In genomic region chr4:61202638-61203495, GRCh38 we compare ENCODE assay signal across 7 cellular contexts. TPM values are rescaled to one million over a fixed set of nuclear protein-coding genes. Genes with fewer than 3 reads are reported as not detected.
DNase-seq lines count a peak whose midpoint lies in the region; TF ChIP-seq lines count a peak whose summit lies in the region.

No MANE protein-coding gene starts in this region.

- peaks cover 56% of the 10 kb centered on the region for H3K27me3 ChIP-seq in transverse colon

- peak overlapping the region; percentile 93 to 99 (median 97) for H3K4me3 Mint-ChIP-seq in brain

- peak overlapping the region; percentile 35 to 70 (median 62) for H3K27ac ChIP-seq in transverse colon

- in situ Hi-C loops in transverse colon (cut with MboI; ENCODE audit: low pct_ligation_motif_present in 1 of 4, low pct_unique_long_range_greater_than_20kb in 1 of 4, low sequenced_read_pairs in 3 of 4): no loop called here

- TF ChIP-seq EP300 in transverse colon (IDR thresholded peaks at IDR 0.05; ENCODE audit: low read depth): no peak

- peak overlapping the region in 3 of 4 donors; percentile 33 to 59 (median 38) for H3K4me3 ChIP-seq in transverse colon

- WGBS in transverse colon (ENCODE audit: low coverage in 1 of 2), 2 donors: 3 to 21% methylated on average over 14 to 41 of the region's 41 CpGs

- no peaks in the 10 kb centered on the region for H3K9me3 ChIP-seq in transverse colon

- no peak for TF ChIP-seq POLR2A in transverse colon (IDR thresholded peaks at IDR 0.05)

- H3K36me3 Mint-ChIP-seq in brain: peaks cover 12% of the 10 kb centered on the region

- peaks cover 0 to 4% (median 1%) of the 10 kb centered on the region in 4 donors for H3K4me1 ChIP-seq in transverse colon

- intact Hi-C loops in transverse colon (cut with DNase I; ENCODE audit: low total_unique reads): no loop called here

- peaks cover 0 to 12% (median 5%) of the 10 kb centered on the region in 5 experiments for H3K9me3 Mint-ChIP-seq in brain

- peaks cover 77% of the 10 kb centered on the region for H3K27me3 Mint-ChIP-seq in brain

- H3K4me1 Mint-ChIP-seq in brain: peaks cover 50% of the 10 kb centered on the region

- peak; percentile 76 for DNase-seq in NCI-H1092 treated with DMSO at 0.1 percent for 48 hours (lab: John Stamatoyannopoulos, UW)
- peak; percentile 52 for DNase-seq in kidney tubule cell (ENCODE audit: low spot score)
- no peak for DNase-seq in transverse colon
- DNase-seq in germinal center (ENCODE audit: low spot score): no peak
- no peak for DNase-seq in NCI-H1048 (lab: John Stamatoyannopoulos, UW)
- no peak for DNase-seq in kidney glomerular epithelial cell (lab: John Stamatoyannopoulos, UW)

- H3K36me3 ChIP-seq in transverse colon: no peaks in the 10 kb centered on the region

- TF ChIP-seq CTCF in brain (conservative IDR thresholded peaks at IDR 0.05) (no peak), transverse colon (IDR thresholded peaks at IDR 0.05) (no peak)

- H3K27ac Mint-ChIP-seq in brain: peak overlapping the region; percentile 78 to 97 (median 96)

RNA-seq across cellular contexts. Expression of gene ADGRL3, which starts 2.7 kb away (rescaled TPM):
- 10.6 TPM for polyA plus RNA-seq in brain (ENCODE audit: insufficient read depth, low read depth, low replicate concordance)
- 1 to 10 TPM; 2.2 to 10.0 (median 4.6) TPM for total RNA-seq in transverse colon

Comparison
In these comparisons a context has a peak if more than half of its experiments do, and no peak if none do; other contexts are left out.
1. DNase-seq: peak in NCI-H1092 treated with DMSO at 0.1 percent for 48 hours (single experiment) and kidney tubule cell (single experiment); none in transverse colon (single experiment), germinal center (single experiment), NCI-H1048 (single experiment) and kidney glomerular epithelial cell (single experiment).